Comparison of ENCODE assay signal across 29 cellular contexts in the genomic region with DNA sequence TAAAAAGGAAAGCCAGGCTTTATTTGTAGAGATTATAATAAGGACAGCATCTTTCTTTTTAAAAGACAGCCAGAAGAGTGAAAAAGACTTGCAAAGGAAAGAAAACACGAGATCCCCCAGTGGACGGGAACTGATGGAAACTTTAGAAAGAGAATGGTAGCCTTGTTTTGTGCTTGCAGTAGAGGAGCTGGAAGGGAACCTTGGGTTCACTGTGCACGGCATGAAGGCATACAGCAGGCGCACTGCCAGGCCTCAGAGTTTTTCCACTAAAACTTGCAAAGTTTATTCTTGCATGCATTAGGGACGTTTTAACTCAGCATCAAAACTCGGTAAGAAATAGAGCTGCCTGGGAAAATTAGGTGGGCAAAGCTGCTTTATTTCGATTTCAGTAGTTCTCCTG.
"Had no signal": no experiment of that assay in that cellular context is flagged by ENCODE, and none has a peak within 500 bp of the region (broad histone marks: within the 10 kb centered on the region; RNA-seq: fewer than 3 reads in every experiment).

No MANE protein-coding gene starts in this region.

- H3K27me3 Mint-ChIP-seq: activated naive CD8-positive, alpha-beta T cell treated with anti-CD3 and anti-CD28 coated beads, Interleukin-2, amount 50 U/mL, for 24 hours had no signal

- H3K36me3 Mint-ChIP-seq: activated naive CD4-positive, alpha-beta T cell treated with anti-CD3 and anti-CD28 coated beads, Interleukin-2, amount 50 U/mL, for 72 hours had no signal

- H3K4me3 Mint-ChIP-seq: activated CD8-positive, alpha-beta T cell treated with anti-CD3 and anti-CD28 coated beads, Interleukin-2, amount 10 ng/mL, durations not matched to agents 7 days and 5 days; activated naive CD8-positive, alpha-beta T cell treated with anti-CD3 and anti-CD28 coated beads, Interleukin-2, amount 50 U/mL, for 24 hours; T-helper 1 cell treated with Interleukin-12 subunit alpha and Interleukin-12 subunit beta and Interleukin-4 antibody, amounts not matched to agents 30 μg/mL and 1 μg/mL, for 36 hours; WTC11 had no signal

- H3K4me1 Mint-ChIP-seq: activated naive CD8-positive, alpha-beta T cell treated with anti-CD3 and anti-CD28 coated beads, Interleukin-2, amount 50 U/mL, for 24 hours had no signal

- H3K36me3 ChIP-seq: ascending aorta, Peyer's patch, SJSA1 had no signal

- H3K4me3 ChIP-seq: ascending aorta, Peyer's patch, SJSA1 had no signal

- H3K4me1 ChIP-seq: Peyer's patch, SJSA1 had no signal

- H3K27ac Mint-ChIP-seq: activated CD8-positive, alpha-beta T cell treated with anti-CD3 and anti-CD28 coated beads, Interleukin-2, amount 10 ng/mL, durations not matched to agents 7 days and 5 days; activated naive CD4-positive, alpha-beta T cell treated with anti-CD3 and anti-CD28 coated beads, Interleukin-2, amount 50 U/mL, for 72 hours; activated naive CD8-positive, alpha-beta T cell treated with anti-CD3 and anti-CD28 coated beads, Interleukin-2, amount 50 U/mL, for 24 hours; T-helper 1 cell treated with Interleukin-12 subunit alpha and Interleukin-12 subunit beta and Interleukin-4 antibody, amounts not matched to agents 30 μg/mL and 1 μg/mL, for 36 hours; WTC11 had no signal

- H3K9me3 ChIP-seq: ascending aorta, Peyer's patch had no signal

- DNase-seq: activated CD4-positive, alpha-beta T cell treated with anti-CD3 and anti-CD28 coated beads for 48 hours; activated CD4-positive, alpha-beta T cell treated with anti-CD3 and anti-CD28 coated beads, Interleukin-2, amount 50 U/mL, for 4 hours; activated CD4-positive, CD25-positive, alpha-beta regulatory T cell treated with anti-CD3 and anti-CD28 coated beads, Interleukin-2, amount 50 U/mL, for 72 hours; activated CD8-positive, alpha-beta memory T cell treated with anti-CD3 and anti-CD28 coated beads, Interleukin-2, amount 50 U/mL, for 48 hours; activated CD8-positive, alpha-beta T cell treated with anti-CD3 and anti-CD28 coated beads, Interleukin-2, amount 10 ng/mL, durations not matched to agents 7 days and 5 days; activated effector memory CD4-positive, alpha-beta T cell treated with Interleukin-2 at 50 U/mL for 16 hours; activated naive CD4-positive, alpha-beta T cell treated with Interleukin-2 at 50 U/mL for 16 hours; activated naive CD8-positive, alpha-beta T cell treated with anti-CD3 and anti-CD28 coated beads, Interleukin-2, amount 50 U/mL, for 24 hours; activated T-cell treated with anti-CD3 and anti-CD28 coated beads, Interleukin-2, amount 50 U/mL, for 1 hour; amniotic stem cell; caudate nucleus; Kasumi-1; KBM-7; NCI-H1105 treated with DMSO at 0.1 percent for 48 hours; NCI-H1436 treated with DMSO at 0.1 percent for 48 hours; NCI-H1930; NCI-H510A treated with DMSO at 0.1 percent for 48 hours; NCI-H69; NK-92 treated with Interleukin-12 subunit alpha and Interleukin-12 subunit beta, amount 100 ng/mL, for 24 hours; Peyer's patch; SHP77; T-helper 9 cell had no signal

- H3K27ac ChIP-seq: ascending aorta, Peyer's patch, RWPE1, SJSA1 had no signal

- ATAC-seq: activated CD8-positive, alpha-beta T cell treated with anti-CD3 and anti-CD28 coated beads, Interleukin-2, amount 10 ng/mL, durations not matched to agents 7 days and 5 days; activated naive CD4-positive, alpha-beta T cell treated with anti-CD3 and anti-CD28 coated beads, Interleukin-2, amount 50 U/mL, for 72 hours; activated naive CD8-positive, alpha-beta T cell treated with anti-CD3 and anti-CD28 coated beads, Interleukin-2, amount 50 U/mL, for 24 hours; SK-N-SH treated with all-trans-retinoic acid at 6 μM for 48 hours; WTC11 had no signal

- H3K27me3 ChIP-seq: ascending aorta, Peyer's patch, SJSA1 had no signal
